Comparison of ENCODE assay signal across 8 cellular contexts in genomic region chr17:17205368-17206148, GRCh38. TPM values are rescaled to one million over a fixed set of nuclear protein-coding genes. Genes with fewer than 3 reads are reported as not detected.
DNase-seq lines count a peak whose midpoint lies in the region; ATAC-seq and TF ChIP-seq lines count a peak whose summit lies in the region.

No MANE protein-coding gene starts in this region.

- H3K4me3 ChIP-seq in rectal smooth muscle tissue (ENCODE audit: low read length), result peak overlapping the region; percentile 85

- H3K27me3 ChIP-seq in rectal smooth muscle tissue (ENCODE audit: control insufficient read depth, insufficient read depth, low read length), result no peaks in the 10 kb centered on the region

- H3K36me3 ChIP-seq in rectal smooth muscle tissue (ENCODE audit: control insufficient read depth, insufficient read depth, low read length), result no peaks in the 10 kb centered on the region

- peaks cover 33% of the 10 kb centered on the region for H3K4me1 ChIP-seq in rectal smooth muscle tissue (ENCODE audit: control insufficient read depth, insufficient read depth, low read length)

- in situ Hi-C loops in GM13976 (cut with MboI; ENCODE audit: low sequenced_read_pairs, unreplicated experiment), result no loop called here

- DNase-seq in GM13976 (ENCODE audit: low spot score) (peak; percentile 92), NOMO-1 (lab: John Stamatoyannopoulos, UW; ENCODE audit: unreplicated experiment in 2 of 2) (peak; percentile 33 to 55), fibroblast of gingiva (ENCODE audit: low read depth) (peak; percentile 33), cerebellum (ENCODE audit: low spot score) (no peak), H4 (ENCODE audit: low spot score) (no peak)
- peak; percentile 67 for DNase-seq in activated T-cell treated with anti-CD3 and anti-CD28 coated beads, Interleukin-2, amount 50 U/mL, for 1 hour

- H3K27ac ChIP-seq in rectal smooth muscle tissue (ENCODE audit: low read depth, low read length), result peak overlapping the region; percentile 91

- H3K9ac ChIP-seq in rectal smooth muscle tissue (ENCODE audit: low read length), result peak overlapping the region; percentile 61

- ATAC-seq in HG02763 (IDR thresholded peaks at IDR 0.05; ENCODE audit: unreplicated experiment), result peak; percentile 37

- TF ChIP-seq CTCF in GM13976 (IDR thresholded peaks at IDR 0.05; ENCODE audit: borderline replicate concordance, control extremely low read depth, extremely low read depth, insufficient read depth, missing control alignments), result no peak

RNA-seq across cellular contexts. Expression of gene PLD6, which starts 0.6 kb away (rescaled TPM):
- 6.8 TPM for total RNA-seq in cerebellum
- 1.5 and 1.6 TPM in 2 replicates for total RNA-seq in H4 (2014; rRNA removed; shearing (Covaris generic))

RNA-seq across cellular contexts. Expression of gene FLCN, which starts 31.4 kb away (rescaled TPM):
- 60.1 TPM for total RNA-seq in cerebellum
- total RNA-seq in H4 (2014; rRNA removed; shearing (Covaris generic)), result 13.3 and 15.6 TPM in 2 replicates

Comparison
In these comparisons a context has a peak if more than half of its experiments do, and no peak if none do; other contexts are left out.
1. DNase-seq: peak in GM13976 (single experiment), NOMO-1 (2 of 2), activated T-cell treated with anti-CD3 and anti-CD28 coated beads, Interleukin-2, amount 50 U/mL, for 1 hour (single experiment) and fibroblast of gingiva (single experiment); none in cerebellum (single experiment) and H4 (single experiment).